ENCODE assay signal across 28 cellular contexts in the genomic region with DNA sequence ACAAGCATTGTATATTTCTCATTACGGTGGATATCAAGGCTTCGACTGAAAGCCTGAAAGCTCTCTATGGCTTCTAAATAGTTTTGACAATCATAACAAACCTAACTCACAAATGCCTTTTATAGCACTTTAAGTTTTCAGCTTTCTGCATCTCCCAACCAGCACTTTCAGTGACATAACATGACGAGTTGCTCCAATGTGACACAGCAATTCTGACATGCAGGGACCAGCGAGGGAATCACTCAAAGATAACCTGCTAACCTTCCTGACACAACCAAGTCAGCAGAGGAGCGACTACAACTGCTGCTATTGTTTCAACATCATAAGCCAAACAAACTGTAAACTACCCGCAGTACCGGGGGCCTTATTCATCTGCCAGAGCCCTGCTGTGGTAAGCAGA.
"Had no signal": no experiment of that assay in that cellular context is flagged by ENCODE, and none has a peak within 500 bp of the region (broad histone marks: within the 10 kb centered on the region; RNA-seq: fewer than 3 reads in every experiment).

No MANE protein-coding gene starts in this region.

- H3K4me3 ChIP-seq: stomach, suprapubic skin, testis, thoracic aorta, thyroid gland, tibial artery, tibial nerve, transverse colon, upper lobe of left lung, upper lobe of right lung, uterus, vagina had no signal

- H3K36me3 Mint-ChIP-seq: stimulated activated effector memory CD8-positive, alpha-beta T cell treated with anti-CD3 and anti-CD28 coated beads, Interleukin-12 subunit alpha, Interleukin-12 subunit beta, amount 100 ng/mL, for 72 hours; stimulated activated memory B cell treated with anti-CD40 and anti-IgM and Interleukin-4, amounts not matched to agents 10 μg/mL and 1 μg/mL and 100 μg/mL, for 72 hours; stimulated activated naive B cell treated with anti-CD40 and anti-IgM and Interleukin-4, amounts not matched to agents 10 μg/mL and 1 μg/mL and 100 μg/mL, for 72 hours; type B pancreatic cell had no signal

- H3K27ac Mint-ChIP-seq: stimulated activated effector memory CD8-positive, alpha-beta T cell treated with anti-CD3 and anti-CD28 coated beads, Interleukin-12 subunit alpha, Interleukin-12 subunit beta, amount 100 ng/mL, for 72 hours; stimulated activated memory B cell treated with anti-CD40 and anti-IgM and Interleukin-4, amounts not matched to agents 10 μg/mL and 1 μg/mL and 100 μg/mL, for 72 hours; stimulated activated naive B cell treated with anti-CD40 and anti-IgM and Interleukin-4, amounts not matched to agents 10 μg/mL and 1 μg/mL and 100 μg/mL, for 72 hours; stimulated activated naive CD8-positive, alpha-beta T cell treated with anti-CD3 and anti-CD28 coated beads, Interleukin-15, amount 100 ng/mL, for 72 hours; stimulated activated naive CD8-positive, alpha-beta T cell treated with anti-CD3 and anti-CD28 coated beads, Interleukin-15, Interleukin-2, amounts not matched to agents 100 ng/mL and 50 ng/mL, for 24 hours; type B pancreatic cell had no signal

- H3K9me3 Mint-ChIP-seq: stimulated activated memory B cell treated with anti-CD40 and anti-IgM and Interleukin-4, amounts not matched to agents 10 μg/mL and 1 μg/mL and 100 μg/mL, for 72 hours; type B pancreatic cell had no signal

- H3K27me3 Mint-ChIP-seq: stimulated activated memory B cell treated with anti-CD40 and anti-IgM and Interleukin-4, amounts not matched to agents 10 μg/mL and 1 μg/mL and 100 μg/mL, for 72 hours; stimulated activated naive B cell treated with anti-CD40 and anti-IgM and Interleukin-4, amounts not matched to agents 10 μg/mL and 1 μg/mL and 100 μg/mL, for 72 hours; stimulated activated naive CD8-positive, alpha-beta T cell treated with anti-CD3 and anti-CD28 coated beads, Interleukin-15, amount 100 ng/mL, for 72 hours; stimulated activated naive CD8-positive, alpha-beta T cell treated with anti-CD3 and anti-CD28 coated beads, Interleukin-15, Interleukin-2, amounts not matched to agents 100 ng/mL and 50 ng/mL, for 24 hours; type B pancreatic cell had no signal

- ATAC-seq: stimulated activated effector memory CD8-positive, alpha-beta T cell treated with anti-CD3 and anti-CD28 coated beads, Interleukin-12 subunit alpha, Interleukin-12 subunit beta, amount 100 ng/mL, for 72 hours; stimulated activated memory B cell treated with anti-CD40 and anti-IgM and Interleukin-4, amounts not matched to agents 10 μg/mL and 1 μg/mL and 100 μg/mL, for 72 hours; stimulated activated naive B cell treated with anti-CD40 and anti-IgM and Interleukin-4, amounts not matched to agents 10 μg/mL and 1 μg/mL and 100 μg/mL, for 72 hours; stimulated activated naive CD8-positive, alpha-beta T cell treated with anti-CD3 and anti-CD28 coated beads, Interleukin-15, amount 100 ng/mL, for 72 hours; stimulated activated naive CD8-positive, alpha-beta T cell treated with anti-CD3 and anti-CD28 coated beads, Interleukin-15, Interleukin-2, amounts not matched to agents 100 U/mL and 50 U/mL, for 24 hours; upper lobe of right lung had no signal

- H3K4me3 Mint-ChIP-seq: stimulated activated effector memory CD8-positive, alpha-beta T cell treated with anti-CD3 and anti-CD28 coated beads, Interleukin-12 subunit alpha, Interleukin-12 subunit beta, amount 100 ng/mL, for 72 hours; stimulated activated memory B cell treated with anti-CD40 and anti-IgM and Interleukin-4, amounts not matched to agents 10 μg/mL and 1 μg/mL and 100 μg/mL, for 72 hours; stimulated activated naive B cell treated with anti-CD40 and anti-IgM and Interleukin-4, amounts not matched to agents 10 μg/mL and 1 μg/mL and 100 μg/mL, for 72 hours; stimulated activated naive CD8-positive, alpha-beta T cell treated with anti-CD3 and anti-CD28 coated beads, Interleukin-15, amount 100 ng/mL, for 72 hours; stimulated activated naive CD8-positive, alpha-beta T cell treated with anti-CD3 and anti-CD28 coated beads, Interleukin-15, Interleukin-2, amounts not matched to agents 100 ng/mL and 50 ng/mL, for 24 hours; type B pancreatic cell had no signal

- DNase-seq: stimulated activated CD4-positive, alpha-beta T cell treated with anti-CD3 and anti-CD28 coated beads, Interleukin-2, amount 100 ng/mL, for 48 hours; stimulated activated CD4-positive, alpha-beta T cell treated with anti-CD3 and anti-CD28 coated beads, Interleukin-4, amount 100 ng/mL, for 1 hour; stimulated activated CD4-positive, alpha-beta T cell treated with anti-CD3 and anti-CD28 coated beads, Interleukin-4, amount 100 ng/mL, for 24 hours; stimulated activated CD4-positive, alpha-beta T cell treated with anti-CD3 and anti-CD28 coated beads, Interleukin-4, amount 100 ng/mL, for 4 hours; stimulated activated CD8-positive, alpha-beta memory T cell treated with anti-CD3 and anti-CD28 coated beads, Interleukin-4, amount 100 ng/mL, for 48 hours; stimulated activated naive B cell treated with anti-CD40 and anti-IgM and Interleukin-4, amounts not matched to agents 10 μg/mL and 1 μg/mL and 100 μg/mL, for 72 hours; stimulated activated naive CD4-positive, alpha-beta T cell; stimulated activated naive CD4-positive, alpha-beta T cell treated with Interleukin-2 at 50 U/mL for 16 hours; stimulated activated naive CD8-positive, alpha-beta T cell treated with anti-CD3 and anti-CD28 coated beads, Interleukin-15, amount 100 ng/mL, for 72 hours; stimulated activated naive CD8-positive, alpha-beta T cell treated with anti-CD3 and anti-CD28 coated beads, Interleukin-15, Interleukin-2, amounts not matched to agents 100 U/mL and 50 U/mL, for 24 hours; stomach; substantia nigra; testis; thyroid gland; tibial artery; transverse colon; trophoblast cell; upper lobe of left lung; upper lobe of right lung; uterus had no signal

- H3K9me3 ChIP-seq: suprapubic skin, testis, thoracic aorta, thyroid gland, tibial artery, tibial nerve, transverse colon, upper lobe of left lung, upper lobe of right lung, uterus, vagina had no signal

- H3K4me1 Mint-ChIP-seq: stimulated activated effector memory CD8-positive, alpha-beta T cell treated with anti-CD3 and anti-CD28 coated beads, Interleukin-12 subunit alpha, Interleukin-12 subunit beta, amount 100 ng/mL, for 72 hours; stimulated activated memory B cell treated with anti-CD40 and anti-IgM and Interleukin-4, amounts not matched to agents 10 μg/mL and 1 μg/mL and 100 μg/mL, for 72 hours; stimulated activated naive B cell treated with anti-CD40 and anti-IgM and Interleukin-4, amounts not matched to agents 10 μg/mL and 1 μg/mL and 100 μg/mL, for 72 hours; stimulated activated naive CD8-positive, alpha-beta T cell treated with anti-CD3 and anti-CD28 coated beads, Interleukin-15, amount 100 ng/mL, for 72 hours had no signal

- H3K27ac ChIP-seq: stomach, suprapubic skin, testis, thoracic aorta, thyroid gland, tibial artery, tibial nerve, transverse colon, upper lobe of left lung, upper lobe of right lung, uterus, vagina had no signal

- H3K27me3 ChIP-seq: stomach, suprapubic skin, testis, thyroid gland, tibial artery, tibial nerve, transverse colon, upper lobe of left lung, upper lobe of right lung, uterus, vagina had no signal

- H3K36me3 ChIP-seq: stomach, suprapubic skin, thoracic aorta, thyroid gland, tibial artery, tibial nerve, transverse colon, upper lobe of left lung, upper lobe of right lung, uterus, vagina had no signal
